Comparison of ENCODE assay signal across 34 cellular contexts in genomic region chr10:46037107-46037900, GRCh38. TPM values are rescaled to one million over a fixed set of nuclear protein-coding genes. Genes with fewer than 3 reads are reported as not detected.
"Had no signal": no experiment of that assay in that cellular context is flagged by ENCODE, and none has a peak within 500 bp of the region (broad histone marks: within the 10 kb centered on the region; RNA-seq: fewer than 3 reads in every experiment).

No MANE protein-coding gene starts in this region.

- H3K4me3 Mint-ChIP-seq: activated CD4-positive, alpha-beta T cell treated with anti-CD3 and anti-CD28 coated beads, Interleukin-2, amount 10 ng/mL, durations not matched to agents 24 days and 14 days; activated CD8-positive, alpha-beta T cell treated with anti-CD3 and anti-CD28 coated beads for 36 hours; activated naive CD4-positive, alpha-beta T cell treated with anti-CD3 and anti-CD28 coated beads, Interleukin-2, amount 10 ng/mL, durations not matched to agents 7 days and 5 days; activated naive CD8-positive, alpha-beta T cell; activated naive CD8-positive, alpha-beta T cell treated with anti-CD3 and anti-CD28 coated beads, Interleukin-2, amount 50 U/mL, for 24 hours; activated T-cell treated with anti-CD3 and anti-CD28 coated beads, Interleukin-2, amount 50 U/mL, for 4 hours; brain had no signal

- H3K27me3 Mint-ChIP-seq: activated CD8-positive, alpha-beta T cell treated with anti-CD3 and anti-CD28 coated beads for 36 hours had no signal

- H3K4me1 ChIP-seq: SJCRH30 had no signal

- H3K36me3 Mint-ChIP-seq: activated naive CD4-positive, alpha-beta T cell treated with anti-CD3 and anti-CD28 coated beads, Interleukin-2, amount 10 ng/mL, durations not matched to agents 7 days and 5 days; activated naive CD8-positive, alpha-beta T cell; brain had no signal

- H3K36me3 ChIP-seq: MG63, SJCRH30, WERI-Rb-1 had no signal

- H3K27ac ChIP-seq: SJCRH30, SK-N-MC, WERI-Rb-1 had no signal

- H3K4me3 ChIP-seq: MG63, SJCRH30, SK-N-MC had no signal

- H3K27me3 ChIP-seq: MG63, SJCRH30 had no signal

- H3K9me3 Mint-ChIP-seq: activated CD4-positive, alpha-beta T cell treated with anti-CD3 and anti-CD28 coated beads, Interleukin-2, amount 10 ng/mL, durations not matched to agents 24 days and 14 days; activated CD8-positive, alpha-beta T cell treated with anti-CD3 and anti-CD28 coated beads for 36 hours; activated naive CD4-positive, alpha-beta T cell treated with anti-CD3 and anti-CD28 coated beads, Interleukin-2, amount 10 ng/mL, durations not matched to agents 7 days and 5 days; activated naive CD8-positive, alpha-beta T cell treated with anti-CD3 and anti-CD28 coated beads, Interleukin-2, amount 50 U/mL, for 24 hours; activated T-cell treated with anti-CD3 and anti-CD28 coated beads, Interleukin-2, amount 50 U/mL, for 4 hours had no signal

- H3K27ac Mint-ChIP-seq: activated CD4-positive, alpha-beta T cell treated with anti-CD3 and anti-CD28 coated beads, Interleukin-2, amount 10 ng/mL, durations not matched to agents 24 days and 14 days; activated CD8-positive, alpha-beta T cell treated with anti-CD3 and anti-CD28 coated beads for 36 hours; activated naive CD4-positive, alpha-beta T cell treated with anti-CD3 and anti-CD28 coated beads, Interleukin-2, amount 10 ng/mL, durations not matched to agents 7 days and 5 days; activated naive CD8-positive, alpha-beta T cell; activated naive CD8-positive, alpha-beta T cell treated with anti-CD3 and anti-CD28 coated beads, Interleukin-2, amount 50 U/mL, for 24 hours; brain had no signal

- DNase-seq: activated CD4-positive, alpha-beta T cell treated with anti-CD3 and anti-CD28 coated beads, Interleukin-2, amount 10 ng/mL, durations not matched to agents 24 days and 14 days; activated CD4-positive, alpha-beta T cell treated with anti-CD3 and anti-CD28 coated beads, Interleukin-2, amount 50 U/mL, for 4 hours; activated CD8-positive, alpha-beta memory T cell treated with anti-CD3 and anti-CD28 coated beads, Interleukin-2, amount 50 U/mL, for 4 hours; activated CD8-positive, alpha-beta T cell treated with anti-CD3 and anti-CD28 coated beads for 36 hours; activated effector memory CD4-positive, alpha-beta T cell treated with Interleukin-2 at 50 U/mL for 16 hours; activated naive CD4-positive, alpha-beta T cell treated with anti-CD3 and anti-CD28 coated beads, Interleukin-2, amount 10 ng/mL, durations not matched to agents 7 days and 5 days; activated naive CD8-positive, alpha-beta T cell treated with anti-CD3 and anti-CD28 coated beads, Interleukin-2, amount 50 U/mL, for 24 hours; activated T-cell treated with anti-CD3 and anti-CD28 coated beads for 4 hours; activated T-cell treated with anti-CD3 and anti-CD28 coated beads, Interleukin-2, amount 50 U/mL, for 4 hours; anterior cingulate cortex; caudate nucleus; Kasumi-1; MG63; NCI-H1048; NCI-H1105 treated with DMSO at 0.1 percent for 48 hours; NCI-H1436; NCI-H1694; NCI-H1930; NCI-H2081 treated with DMSO at 0.1 percent for 48 hours; NCI-H345; NCI-H524 treated with DMSO at 0.1 percent for 48 hours; SHP77; SJCRH30; T1000; WERI-Rb-1 had no signal

- H3K9me3 ChIP-seq: MG63, SJCRH30 had no signal

- H3K4me1 Mint-ChIP-seq: activated naive CD8-positive, alpha-beta T cell treated with anti-CD3 and anti-CD28 coated beads, Interleukin-2, amount 50 U/mL, for 24 hours; brain had no signal

- ATAC-seq: activated CD8-positive, alpha-beta T cell treated with anti-CD3 and anti-CD28 coated beads for 36 hours; activated naive CD8-positive, alpha-beta T cell treated with anti-CD3 and anti-CD28 coated beads, Interleukin-2, amount 50 U/mL, for 24 hours; activated T-cell treated with anti-CD3 and anti-CD28 coated beads, Interleukin-2, amount 50 U/mL, for 4 hours; Panc1 had no signal

RNA-seq across cellular contexts. Expression of gene MSMB, which starts 8.8 kb away (rescaled TPM):
- total RNA-seq: activated CD4-positive, alpha-beta T cell treated with anti-CD3 and anti-CD28 coated beads, Interleukin-2, amount 10 ng/mL, durations not matched to agents 24 days and 14 days; activated CD8-positive, alpha-beta T cell treated with anti-CD3 and anti-CD28 coated beads for 36 hours; activated T-cell treated with anti-CD3 and anti-CD28 coated beads, Interleukin-2, amount 50 U/mL, for 4 hours; cerebellum; NCI-H460; RPMI7951; SJCRH30; T-helper 1 cell treated with Interleukin-12 subunit alpha and Interleukin-12 subunit beta and Interleukin-4 antibody, amounts not matched to agents 30 ng/mL and 1 ng/mL, for 36 hours; T-helper 2 cell treated with Interferon-gamma antibody and Interleukin-4, amounts not matched to agents 100 ng/mL and 5 ng/mL, for 36 hours had no signal
